ENCODE assay signal across 13 cellular contexts in the genomic region with DNA sequence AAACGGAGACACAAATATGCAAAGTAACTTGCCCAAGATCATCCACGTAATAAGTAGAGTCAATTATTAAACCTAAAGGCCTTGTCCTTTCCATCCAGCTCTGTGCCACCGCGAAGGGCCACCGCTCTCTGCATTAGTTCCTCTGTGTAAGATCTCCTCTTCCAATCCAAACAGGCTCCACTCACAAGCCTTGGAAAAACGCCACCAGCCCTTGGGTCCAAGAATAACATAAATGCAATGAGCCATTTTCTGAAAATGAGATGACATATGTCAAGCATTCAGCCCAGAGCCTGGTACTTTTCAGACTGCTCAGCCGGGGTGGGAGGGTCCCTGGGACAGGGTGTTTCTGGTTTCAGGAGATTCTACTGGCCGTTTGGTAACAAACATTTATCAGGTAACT. TPM values are rescaled to one million over a fixed set of nuclear protein-coding genes. Genes with fewer than 3 reads are reported as not detected.
DNase-seq lines count a peak whose midpoint lies in the region; ATAC-seq and TF ChIP-seq lines count a peak whose summit lies in the region.
"Had no signal": no experiment of that assay in that cellular context is flagged by ENCODE, and none has a peak within 500 bp of the region (broad histone marks: within the 10 kb centered on the region; RNA-seq: fewer than 3 reads in every experiment).

No MANE protein-coding gene starts in this region.

- H3K4me1 Mint-ChIP-seq in activated CD4-positive, alpha-beta T cell treated with anti-CD3 and anti-CD28 coated beads, Interleukin-2, amount 10 ng/mL, durations not matched to agents 24 days and 14 days: peaks cover 50% of the 10 kb centered on the region
- peaks cover 39% of the 10 kb centered on the region for H3K4me1 Mint-ChIP-seq in activated CD4-positive, alpha-beta T cell treated with anti-CD3 and anti-CD28 coated beads for 36 hours
- H3K4me1 Mint-ChIP-seq in brain (peaks cover 18% of the 10 kb centered on the region), immature natural killer cell (peaks cover 48 to 64% of the 10 kb centered on the region in 2 donors)

- no peak for TF ChIP-seq EP300 in stomach (IDR thresholded peaks at IDR 0.05)

- H3K27ac ChIP-seq in stomach: peak overlapping the region in 4 of 5 donors; percentile 0 to 30 (median 28)

- POLR2A ChIA-PET in activated CD4-positive, alpha-beta T cell treated with anti-CD3 and anti-CD28 coated beads for 36 hours (lab: Charles Lee): no interaction called here

- no peak overlapping the region for H3K4me3 ChIP-seq in stomach

- no peaks in the 10 kb centered on the region for H3K9me3 ChIP-seq in stomach

- H3K27ac Mint-ChIP-seq in activated CD4-positive, alpha-beta T cell treated with anti-CD3 and anti-CD28 coated beads, Interleukin-2, amount 10 ng/mL, durations not matched to agents 24 days and 14 days: peak overlapping the region; percentile 58
- no peak overlapping the region for H3K27ac Mint-ChIP-seq in activated CD4-positive, alpha-beta T cell treated with anti-CD3 and anti-CD28 coated beads for 36 hours
- H3K27ac Mint-ChIP-seq in brain (peak overlapping the region in 4 of 5 experiments; percentile 46 to 91 (median 71)), immature natural killer cell (peak overlapping the region in 5 of 6 donors; percentile 32 to 81 (median 69))

- ATAC-seq in activated CD4-positive, alpha-beta T cell treated with anti-CD3 and anti-CD28 coated beads for 36 hours: no peak
- ATAC-seq in HG02588 (IDR thresholded peaks at IDR 0.05; ENCODE audit: unreplicated experiment): no peak
- ATAC-seq: activated T-cell treated with anti-CD3 and anti-CD28 coated beads, Interleukin-2, amount 50 U/mL, for 4 hours; PC-3 had no signal

- H3K4me3 Mint-ChIP-seq in activated CD4-positive, alpha-beta T cell treated with anti-CD3 and anti-CD28 coated beads, Interleukin-2, amount 10 ng/mL, durations not matched to agents 24 days and 14 days: no peak overlapping the region
- H3K4me3 Mint-ChIP-seq in activated CD4-positive, alpha-beta T cell treated with anti-CD3 and anti-CD28 coated beads for 36 hours: no peak overlapping the region
- H3K4me3 Mint-ChIP-seq in brain (no peak overlapping the region), immature natural killer cell (no peak overlapping the region)
- H3K4me3 Mint-ChIP-seq: activated T-cell treated with anti-CD3 and anti-CD28 coated beads, Interleukin-2, amount 50 U/mL, for 4 hours had no signal

- no peaks in the 10 kb centered on the region for H3K9me3 Mint-ChIP-seq in activated CD4-positive, alpha-beta T cell treated with anti-CD3 and anti-CD28 coated beads, Interleukin-2, amount 10 ng/mL, durations not matched to agents 24 days and 14 days
- no peaks in the 10 kb centered on the region for H3K9me3 Mint-ChIP-seq in activated CD4-positive, alpha-beta T cell treated with anti-CD3 and anti-CD28 coated beads for 36 hours (ENCODE audit: low read depth)
- H3K9me3 Mint-ChIP-seq in brain (peaks cover 0 to 3% (median 0%) of the 10 kb centered on the region in 5 experiments), immature natural killer cell (no peaks in the 10 kb centered on the region)
- H3K9me3 Mint-ChIP-seq: activated T-cell treated with anti-CD3 and anti-CD28 coated beads, Interleukin-2, amount 50 U/mL, for 4 hours had no signal

- H3K36me3 ChIP-seq in stomach: peaks cover 20 to 52% (median 43%) of the 10 kb centered on the region in 4 donors

- intact Hi-C loops in activated CD4-positive, alpha-beta T cell treated with anti-CD3 and anti-CD28 coated beads, Interleukin-2, amount 10 ng/mL, durations not matched to agents 24 days and 14 days (cut with micrococcal nuclease): loop anchor here (10.0 kb wide), 1 partner anchor 239 kb away; no protein-coding TSS in a partner anchor
- intact Hi-C loops in activated CD4-positive, alpha-beta T cell treated with anti-CD3 and anti-CD28 coated beads for 36 hours (cut with DNase I, micrococcal nuclease): no loop called here
- intact Hi-C loops in stomach (cut with DNase I; ENCODE audit: low total_unique reads): no loop called here

- TF ChIP-seq POLR2A in stomach (IDR thresholded peaks at IDR 0.05): no peak

- peaks cover 8 to 74% (median 47%) of the 10 kb centered on the region in 4 donors for H3K4me1 ChIP-seq in stomach

- H3K27me3 ChIP-seq in stomach: no peaks in the 10 kb centered on the region

- CTCF ChIA-PET in activated CD4-positive, alpha-beta T cell treated with anti-CD3 and anti-CD28 coated beads for 36 hours (lab: Charles Lee): interaction anchor here (1.3 to 1.4 kb wide), 2 partner anchors 29 to 241 kb away, joined by 6 to 10 read pairs; no protein-coding TSS in a partner anchor

- peaks cover 47% of the 10 kb centered on the region for H3K36me3 Mint-ChIP-seq in activated CD4-positive, alpha-beta T cell treated with anti-CD3 and anti-CD28 coated beads, Interleukin-2, amount 10 ng/mL, durations not matched to agents 24 days and 14 days (ENCODE audit: low read depth)
- peaks cover 30% of the 10 kb centered on the region for H3K36me3 Mint-ChIP-seq in activated CD4-positive, alpha-beta T cell treated with anti-CD3 and anti-CD28 coated beads for 36 hours (ENCODE audit: low read depth)
- H3K36me3 Mint-ChIP-seq in brain (peaks cover 22% of the 10 kb centered on the region), immature natural killer cell (peaks cover 8 to 31% (median 8%) of the 10 kb centered on the region in 3 donors)

- TF ChIP-seq CTCF in brain (conservative IDR thresholded peaks at IDR 0.05) (no peak), stomach (IDR thresholded peaks at IDR 0.05) (no peak)

- no peaks in the 10 kb centered on the region for H3K27me3 Mint-ChIP-seq in activated CD4-positive, alpha-beta T cell treated with anti-CD3 and anti-CD28 coated beads, Interleukin-2, amount 10 ng/mL, durations not matched to agents 24 days and 14 days
- no peaks in the 10 kb centered on the region for H3K27me3 Mint-ChIP-seq in activated CD4-positive, alpha-beta T cell treated with anti-CD3 and anti-CD28 coated beads for 36 hours
- H3K27me3 Mint-ChIP-seq in brain: peaks cover 7% of the 10 kb centered on the region
- H3K27me3 Mint-ChIP-seq in immature natural killer cell (ENCODE audit: low read depth in 3 of 3): peaks cover 0 to 2% (median 0%) of the 10 kb centered on the region in 3 donors

- no peak for DNase-seq in activated CD4-positive, alpha-beta T cell treated with anti-CD3 and anti-CD28 coated beads, Interleukin-2, amount 10 ng/mL, durations not matched to agents 24 days and 14 days
- DNase-seq in activated CD4-positive, alpha-beta T cell treated with anti-CD3 and anti-CD28 coated beads for 36 hours: no peak
- DNase-seq in immature natural killer cell (no peak), stomach (peak; percentile 58), NCI-H2171 (lab: John Stamatoyannopoulos, UW) (no peak), HUDEP-2 (lab: John Stamatoyannopoulos, UW; ENCODE audit: unreplicated experiment in 76 of 76) (no peak)
- DNase-seq: activated T-cell treated with anti-CD3 and anti-CD28 coated beads, Interleukin-2, amount 50 U/mL, for 4 hours; cortex of kidney; glutamatergic neuron; NCI-H1105 treated with DMSO at 0.1 percent for 48 hours had no signal

- WGBS in stomach, 5 donors: 51 to 78% (median 72%) methylated on average over 8 of the region's 8 CpGs

RNA-seq across cellular contexts. Expression of a gene that starts 30.0 kb away (rescaled TPM):
- 28.1 and 30.1 TPM in 2 replicates for total RNA-seq in activated CD4-positive, alpha-beta T cell treated with anti-CD3 and anti-CD28 coated beads, Interleukin-2, amount 10 ng/mL, durations not matched to agents 24 days and 14 days
- total RNA-seq in activated CD4-positive, alpha-beta T cell treated with anti-CD3 and anti-CD28 coated beads for 36 hours: 10 to 100 TPM; 46.3 to 55.2 TPM
- polyA plus RNA-seq in brain (ENCODE audit: insufficient read depth, low read depth, low replicate concordance): 49.6 TPM
- polyA plus RNA-seq in immature natural killer cell: 10 to 100 TPM; 31.8 to 71.6 (median 50.5) TPM
- 100 to 1,000 TPM in 2 of 5 donors, 10 to 100 TPM in 3; 54.3 to 122 (median 87.9) TPM for total RNA-seq in stomach
- 10 to 100 TPM; 24.1 to 32.9 (median 28.9) TPM for polyA plus RNA-seq in stomach
